ENCODE assay signal across 10 cellular contexts in genomic region chr17:42111265-42111636, GRCh38. TPM values are rescaled to one million over a fixed set of nuclear protein-coding genes. Genes with fewer than 3 reads are reported as not detected.
DNase-seq lines count a peak whose midpoint lies in the region; ATAC-seq and TF ChIP-seq lines count a peak whose summit lies in the region.
"Had no signal": no experiment of that assay in that cellular context is flagged by ENCODE, and none has a peak within 500 bp of the region (broad histone marks: within the 10 kb centered on the region; RNA-seq: fewer than 3 reads in every experiment).

No MANE protein-coding gene starts in this region.

- TF ChIP-seq CTCF in heart left ventricle (IDR thresholded peaks at IDR 0.05) (no peak), adrenal gland (IDR thresholded peaks at IDR 0.05) (no peak), upper lobe of left lung (IDR thresholded peaks at IDR 0.05) (no peak)

- H3K9me3 ChIP-seq in heart left ventricle (no peaks in the 10 kb centered on the region), adrenal gland (replicated peaks in 1 of 3) (no peaks in the 10 kb centered on the region), mucosa of stomach (ENCODE audit: control insufficient read depth, low read length) (no peaks in the 10 kb centered on the region), upper lobe of left lung (no peaks in the 10 kb centered on the region)

- H3K4me1 ChIP-seq in heart left ventricle (peaks cover 0 to 28% (median 16%) of the 10 kb centered on the region in 12 donors), adrenal gland (replicated peaks in 1 of 2) (peaks cover 19 to 31% of the 10 kb centered on the region in 2 donors), mucosa of stomach (ENCODE audit: control insufficient read depth, insufficient read depth, low read length) (peaks cover 20% of the 10 kb centered on the region), upper lobe of left lung (peaks cover 17 to 33% (median 25%) of the 10 kb centered on the region in 4 donors)

- peak overlapping the region; percentile 85 for H3K9ac ChIP-seq in mucosa of stomach (ENCODE audit: low read length)

- ATAC-seq in heart left ventricle (no peak), Right ventricle myocardium superior (ENCODE audit: poor library complexity) (no peak), upper lobe of left lung (ENCODE audit: low FRiP score in 2 of 2) (no peak)

- H3K27ac ChIP-seq in heart left ventricle (peak overlapping the region in 8 of 12 donors; percentile 83 to 93 (median 92)), adrenal gland (peak overlapping the region in 3 of 5 donors; percentile 88 to 93 (median 88)), upper lobe of left lung (peak overlapping the region; percentile 93 to 97 (median 94))

- no peak for TF ChIP-seq EP300 in upper lobe of left lung (IDR thresholded peaks at IDR 0.05)

- H3K27me3 ChIP-seq in heart left ventricle (no peaks in the 10 kb centered on the region), adrenal gland (no peaks in the 10 kb centered on the region), mucosa of stomach (ENCODE audit: control insufficient read depth, insufficient read depth, low read length) (no peaks in the 10 kb centered on the region), upper lobe of left lung (no peaks in the 10 kb centered on the region)

- H3K36me3 ChIP-seq in heart left ventricle (peaks cover 0 to 58% (median 13%) of the 10 kb centered on the region in 9 donors), adrenal gland (replicated peaks in 1 of 2) (peaks cover 0 to 27% of the 10 kb centered on the region in 2 donors), mucosa of stomach (ENCODE audit: control insufficient read depth, insufficient read depth, low read length) (no peaks in the 10 kb centered on the region), upper lobe of left lung (peaks cover 0 to 28% (median 10%) of the 10 kb centered on the region in 4 donors)

- no peak for DNase-seq in heart left ventricle
- DNase-seq in Right ventricle myocardium superior, result no peak
- DNase-seq in adrenal gland, result no peak
- DNase-seq in upper lobe of left lung, result no peak
- DNase-seq in SHP77 treated with DMSO at 0.1 percent for 48 hours (lab: John Stamatoyannopoulos, UW), result no peak
- DNase-seq in DMS153 treated with DMSO at 0.1 percent for 48 hours (lab: John Stamatoyannopoulos, UW; ENCODE audit: unreplicated experiment), result no peak
- no peak for DNase-seq in NCI-H1417 treated with DMSO at 0.1 percent for 48 hours (lab: John Stamatoyannopoulos, UW)

- WGBS in heart left ventricle, 4 donors, result 81 to 90% (median 88%) methylated on average over 11 of the region's 11 CpGs
- WGBS in adrenal gland, 4 donors, result 79 to 87% (median 83%) methylated on average over 5 to 11 of the region's 11 CpGs
- 92 to 94% methylated on average over 3 to 11 of the region's 11 CpGs for WGBS in upper lobe of left lung, 2 donors

- intact Hi-C loops in heart left ventricle (cut with DNase I), result loop anchor here in 3 of 10 donors (2.0 to 10.0 kb wide), 3 partner anchors 44 to 148 kb away; no protein-coding TSS in a partner anchor
- intact Hi-C loops in Right ventricle myocardium superior (cut with DNase I), result no loop called here
- intact Hi-C loops in adrenal gland (cut with DNase I), result loop anchor here (5.0 kb wide), 2 partner anchors 84 to 149 kb away; no protein-coding TSS in a partner anchor

- H3K4me3 ChIP-seq in heart left ventricle (peak overlapping the region in 7 of 12 donors; percentile 57 to 82 (median 68)), adrenal gland (no peak overlapping the region), mucosa of stomach (ENCODE audit: low read length) (peak overlapping the region; percentile 61), upper lobe of left lung (peak overlapping the region in 3 of 4 donors; percentile 57 to 75 (median 68))
- H3K4me3 ChIP-seq: smooth muscle cell had no signal

- TF ChIP-seq POLR2A in heart left ventricle (IDR thresholded peaks at IDR 0.05), result no peak
- no peak for TF ChIP-seq POLR2A in adrenal gland (IDR thresholded peaks at IDR 0.05)
- TF ChIP-seq POLR2A in upper lobe of left lung (IDR thresholded peaks at IDR 0.05), result no peak

RNA-seq across cellular contexts. Expression of gene DHX58, which starts 1.3 kb away (rescaled TPM):
- total RNA-seq in heart left ventricle (10 to 100 TPM in 1 of 9 donors, 1 to 10 TPM in 8; 1.9 to 17.3 (median 3.7) TPM), Right ventricle myocardium superior (2.5 TPM), adrenal gland (10 to 100 TPM; 17.9 to 40.8 (median 31.9) TPM), upper lobe of left lung (10 to 100 TPM; 15.8 to 56.6 (median 32.6) TPM)
- polyA plus RNA-seq in heart left ventricle (1 to 10 TPM; 1.8 to 4.9 TPM), adrenal gland (100 to 1,000 TPM in 1 of 3 donors, 10 to 100 TPM in 2; 16.3 to 117 (median 88.0) TPM)
- polyA plus RNA-seq: smooth muscle cell had no signal

RNA-seq across cellular contexts. Expression of gene KAT2A, which starts 9.9 kb away (rescaled TPM):
- total RNA-seq in heart left ventricle (10 to 100 TPM in 8 of 9 donors, 1 to 10 TPM in 1; 6.9 to 17.6 (median 14.8) TPM), Right ventricle myocardium superior (22.6 TPM), adrenal gland (100 to 1,000 TPM in 1 of 8 donors, 10 to 100 TPM in 7; 16.0 to 136 (median 57.3) TPM), upper lobe of left lung (100 to 1,000 TPM in 1 of 6 donors, 10 to 100 TPM in 5; 17.0 to 116 (median 32.5) TPM)
- polyA plus RNA-seq in heart left ventricle (10 to 100 TPM; 15.3 to 33.0 TPM), adrenal gland (100 to 1,000 TPM in 2 of 3 donors, 10 to 100 TPM in 1; 23.7 to 671 (median 386) TPM)

RNA-seq across cellular contexts. Expression of gene HSPB9, which starts 11.4 kb away (rescaled TPM):
- total RNA-seq in heart left ventricle, result not detected
- not detected for polyA plus RNA-seq in heart left ventricle
- 0.11 TPM for total RNA-seq in Right ventricle myocardium superior
- total RNA-seq in adrenal gland, result under 1 TPM in 4 of 8 donors, not detected in 4; 0.14 to 0.27 (median 0.17) TPM
- polyA plus RNA-seq in adrenal gland, result under 1 TPM in 2 of 3 donors, not detected in 1; 0.20 to 0.72 TPM
- total RNA-seq in upper lobe of left lung, result 1 to 10 TPM in 1 of 6 donors, under 1 TPM in 1, not detected in 4; 0.15 to 1.0 TPM
- total RNA-seq: esophagus mucosa, smooth muscle cell had no signal

RNA-seq across cellular contexts. Expression of gene ZNF385C, which starts 13.0 kb away (rescaled TPM):
- total RNA-seq in heart left ventricle (under 1 TPM in 6 of 9 donors, not detected in 3; 0.14 to 0.38 (median 0.22) TPM), Right ventricle myocardium superior (0.16 TPM), adrenal gland (under 1 TPM in 2 of 8 donors, not detected in 6; 0.07 to 0.11 TPM), upper lobe of left lung (1 to 10 TPM in 2 of 6 donors, under 1 TPM in 4; 0.30 to 2.1 (median 0.44) TPM)
- polyA plus RNA-seq in heart left ventricle (under 1 TPM; 0.06 to 0.11 TPM), adrenal gland (under 1 TPM; 0.11 to 0.16 (median 0.13) TPM)

RNA-seq across cellular contexts. Expression of gene RAB5C, which starts 43.5 kb away (rescaled TPM):
- total RNA-seq in heart left ventricle (10 to 100 TPM; 30.9 to 99.1 (median 48.2) TPM), Right ventricle myocardium superior (38.6 TPM), adrenal gland (100 to 1,000 TPM; 126 to 216 (median 163) TPM), upper lobe of left lung (100 to 1,000 TPM in 3 of 6 donors, 10 to 100 TPM in 3; 57.6 to 183 (median 133) TPM)
- polyA plus RNA-seq in heart left ventricle (10 to 100 TPM; 29.0 to 90.9 TPM), adrenal gland (100 to 1,000 TPM in 2 of 3 donors, 10 to 100 TPM in 1; 55.8 to 206 (median 115) TPM)

Comparison
In these comparisons a context has a peak if more than half of its experiments do, and no peak if none do; other contexts are left out.
1. H3K4me3 ChIP-seq: peak in heart left ventricle (7 of 12), mucosa of stomach (single experiment) and upper lobe of left lung (3 of 4); none in adrenal gland (0 of 4).
2. Peak in every context shown above with its lines, with median percentiles within 50 percentile points of each other: H3K27ac ChIP-seq.